Comparison of ENCODE assay signal across 12 cellular contexts in the genomic region with DNA sequence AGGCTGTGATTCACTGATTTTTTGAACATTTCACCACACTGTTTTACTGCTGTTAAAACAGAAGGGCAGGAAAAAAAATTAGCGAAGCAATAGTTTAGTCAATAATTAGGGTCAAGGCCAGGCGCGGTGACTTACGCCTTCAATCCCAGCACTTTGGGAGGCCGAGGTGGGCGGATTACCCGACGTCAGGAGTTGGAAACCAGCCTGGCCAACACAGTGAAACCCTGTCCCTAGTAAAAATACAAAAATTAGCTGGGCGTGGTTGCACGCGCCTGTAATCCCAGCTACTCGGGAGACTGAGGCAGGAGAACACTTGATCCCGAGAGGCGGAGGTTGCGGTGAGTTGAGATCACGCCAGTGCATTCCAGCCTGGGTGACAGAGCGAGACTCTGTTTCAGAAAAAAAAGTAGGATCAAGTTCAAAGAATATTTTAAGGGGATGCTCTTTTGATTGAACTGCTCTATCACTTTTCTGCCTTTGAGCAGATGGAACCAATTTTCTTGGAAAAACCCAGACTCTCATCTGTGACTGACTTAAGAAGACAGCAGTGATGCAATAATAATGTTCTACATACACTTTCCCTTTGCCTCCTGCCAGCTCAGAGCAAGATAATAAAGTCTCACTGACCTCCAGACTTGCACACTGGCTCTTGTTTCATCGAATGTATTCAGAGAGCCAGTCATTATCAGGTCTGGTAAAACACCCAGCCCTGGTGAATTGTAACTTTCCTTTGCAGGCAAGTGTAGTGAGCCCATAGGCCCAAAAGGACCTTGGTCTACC. TPM values are rescaled to one million over a fixed set of nuclear protein-coding genes. Genes with fewer than 3 reads are reported as not detected.
DNase-seq lines count a peak whose midpoint lies in the region; ATAC-seq and TF ChIP-seq lines count a peak whose summit lies in the region.
"Had no signal": no experiment of that assay in that cellular context is flagged by ENCODE, and none has a peak within 500 bp of the region (broad histone marks: within the 10 kb centered on the region; RNA-seq: fewer than 3 reads in every experiment).

No MANE protein-coding gene starts in this region.

- peaks cover 12% of the 10 kb centered on the region for H3K36me3 Mint-ChIP-seq in activated naive CD4-positive, alpha-beta T cell treated with anti-CD3 and anti-CD28 coated beads for 36 hours (ENCODE audit: low read depth)
- peaks cover 8% of the 10 kb centered on the region for H3K36me3 Mint-ChIP-seq in type B pancreatic cell

- no peaks in the 10 kb centered on the region for H3K36me3 ChIP-seq in right atrium auricular region
- H3K36me3 ChIP-seq: thyroid gland had no signal

- H3K4me1 Mint-ChIP-seq in activated naive CD4-positive, alpha-beta T cell treated with anti-CD3 and anti-CD28 coated beads for 36 hours (ENCODE audit: low read depth), result peaks cover 23% of the 10 kb centered on the region
- peaks cover 16% of the 10 kb centered on the region for H3K4me1 Mint-ChIP-seq in type B pancreatic cell (ENCODE audit: unreplicated experiment)

- H3K9me3 ChIP-seq in right atrium auricular region, result no peaks in the 10 kb centered on the region
- H3K9me3 ChIP-seq: thyroid gland had no signal

- DNase-seq in activated naive CD4-positive, alpha-beta T cell treated with anti-CD3 and anti-CD28 coated beads for 36 hours, result no peak
- DNase-seq in activated naive CD4-positive, alpha-beta T cell (lab: John Stamatoyannopoulos, UW), result no peak
- DNase-seq in right atrium auricular region (ENCODE audit: low spot score), result no peak
- no peak for DNase-seq in type B pancreatic cell (ENCODE audit: extremely low spot score, unreplicated experiment)
- DNase-seq in NCI-H510A treated with DMSO at 0.1 percent for 48 hours (lab: John Stamatoyannopoulos, UW), result no peak
- no peak for DNase-seq in stimulated activated CD4-positive, alpha-beta T cell treated with anti-CD3 and anti-CD28 coated beads, Interleukin-2, amount 100 ng/mL, for 48 hours
- DNase-seq: CD8-positive, alpha-beta T cell; effector CD8-positive, alpha-beta T cell; Kasumi-1; thyroid gland had no signal

- TF ChIP-seq CTCF in VCaP (conservative IDR thresholded peaks at IDR 0.05), result no peak
- no peak for TF ChIP-seq CTCF in right atrium auricular region (IDR thresholded peaks at IDR 0.05)
- TF ChIP-seq CTCF in type B pancreatic cell (conservative IDR thresholded peaks at IDR 0.05), result no peak

- no peaks in the 10 kb centered on the region for H3K9me3 Mint-ChIP-seq in activated naive CD4-positive, alpha-beta T cell treated with anti-CD3 and anti-CD28 coated beads for 36 hours
- H3K9me3 Mint-ChIP-seq in type B pancreatic cell, result no peaks in the 10 kb centered on the region
- H3K9me3 Mint-ChIP-seq: CD8-positive, alpha-beta T cell had no signal

- H3K4me3 Mint-ChIP-seq in activated naive CD4-positive, alpha-beta T cell treated with anti-CD3 and anti-CD28 coated beads for 36 hours, result peak overlapping the region; percentile 29
- H3K4me3 Mint-ChIP-seq in type B pancreatic cell, result peak overlapping the region; percentile 77
- H3K4me3 Mint-ChIP-seq: CD8-positive, alpha-beta T cell had no signal

- CTCF ChIA-PET in activated naive CD4-positive, alpha-beta T cell treated with anti-CD3 and anti-CD28 coated beads for 36 hours (lab: Charles Lee), result interaction anchor here (0.7 to 3.5 kb wide), 2 partner anchors 13 to 129 kb away, joined by 3 to 33 read pairs; no protein-coding TSS in a partner anchor

- peaks cover 0 to 23% of the 10 kb centered on the region in 2 donors for H3K4me1 ChIP-seq in right atrium auricular region

- no peaks in the 10 kb centered on the region for H3K27me3 Mint-ChIP-seq in activated naive CD4-positive, alpha-beta T cell treated with anti-CD3 and anti-CD28 coated beads for 36 hours (ENCODE audit: low read depth)
- no peaks in the 10 kb centered on the region for H3K27me3 Mint-ChIP-seq in type B pancreatic cell

- H3K27ac ChIP-seq in VCaP (peak overlapping the region; percentile 89; the same call in 1 of the 2 replicates), right atrium auricular region (peak overlapping the region; percentile 15 to 41)

- intact Hi-C loops in activated naive CD4-positive, alpha-beta T cell treated with anti-CD3 and anti-CD28 coated beads for 36 hours (cut with micrococcal nuclease), result loop anchor here (5.0 kb wide), 1 partner anchor 242 kb away; the partner anchor contains the start of gene PALD1

- no peak for ATAC-seq in GM21619 (IDR thresholded peaks at IDR 0.05; ENCODE audit: unreplicated experiment)
- ATAC-seq: CD8-positive, alpha-beta T cell had no signal

- H3K27me3 ChIP-seq in right atrium auricular region, result no peaks in the 10 kb centered on the region
- H3K27me3 ChIP-seq: thyroid gland had no signal

- H3K27ac Mint-ChIP-seq in activated naive CD4-positive, alpha-beta T cell treated with anti-CD3 and anti-CD28 coated beads for 36 hours, result no peak overlapping the region
- no peak overlapping the region for H3K27ac Mint-ChIP-seq in type B pancreatic cell
- H3K27ac Mint-ChIP-seq: CD8-positive, alpha-beta T cell had no signal

- no peak overlapping the region for H3K4me3 ChIP-seq in right atrium auricular region
- H3K4me3 ChIP-seq: thyroid gland had no signal

RNA-seq across cellular contexts. Expression of gene PPA1, which starts 1.6 kb away (rescaled TPM):
- total RNA-seq in activated naive CD4-positive, alpha-beta T cell treated with anti-CD3 and anti-CD28 coated beads for 36 hours, result 100 to 1,000 TPM; 392 to 408 TPM
- total RNA-seq in right atrium auricular region, result 10 to 100 TPM; 48.0 to 69.2 TPM
- 105 and 110 TPM in 2 replicates for total RNA-seq in type B pancreatic cell (ENCODE audit: low replicate concordance)

RNA-seq across cellular contexts. Expression of gene NPFFR1, which starts 48.9 kb away (rescaled TPM):
- not detected for total RNA-seq in activated naive CD4-positive, alpha-beta T cell treated with anti-CD3 and anti-CD28 coated beads for 36 hours
- total RNA-seq in right atrium auricular region, result under 1 TPM in 1 of 2 donors, not detected in 1; 0.47 TPM
- not detected in 2 replicates for total RNA-seq in type B pancreatic cell (ENCODE audit: low replicate concordance)
- total RNA-seq: CD8-positive, alpha-beta T cell had no signal
